11 cellular contexts compared by ENCODE assay signal in genomic region chr11:91538065-91538464, GRCh38.
"Had no signal": no experiment of that assay in that cellular context is flagged by ENCODE, and none has a peak within 500 bp of the region (broad histone marks: within the 10 kb centered on the region; RNA-seq: fewer than 3 reads in every experiment).

No MANE protein-coding gene starts in this region.

- H3K4me2 ChIP-seq: GM23338 had no signal

- FAIRE-seq: H1, H54 had no signal

- H3K4me1 ChIP-seq: HAP-1 had no signal

- H3K27ac ChIP-seq: GM23248 had no signal

- H2AFZ ChIP-seq: GM23248, GM23338 had no signal

- H3K4me3 ChIP-seq: GM23248, GM23338, HAP-1 had no signal

- DNase-seq: GM23248, GOT3, H7, H9, HCEC 1CT, HFFc6 had no signal

- ATAC-seq: GM23338, HCT116 had no signal

- H3K9me3 ChIP-seq: HAP-1 had no signal

- H3K36me3 ChIP-seq: HAP-1 had no signal

- H3K9ac ChIP-seq: GM23248 had no signal
